In the genomic region with DNA sequence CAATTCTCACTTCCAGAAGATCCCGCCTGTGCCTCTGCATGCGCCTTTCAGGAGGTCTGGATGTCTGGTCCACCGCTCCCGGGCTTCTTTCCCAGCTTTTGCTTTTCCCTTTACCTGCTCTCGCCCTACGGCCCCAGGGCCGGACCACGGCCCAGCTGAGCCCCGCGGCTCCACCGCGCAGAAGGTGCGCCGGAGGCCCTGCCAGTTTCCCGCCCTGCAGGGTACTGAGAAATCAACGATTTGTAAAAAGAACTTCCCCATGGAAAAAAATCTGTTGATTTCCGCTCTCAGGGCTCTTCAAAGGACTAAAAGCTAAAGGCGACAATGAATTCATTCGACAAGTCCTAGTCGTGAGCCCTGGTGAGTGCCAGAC, we compare ENCODE assay signal across 8 cellular contexts. TPM values are rescaled to one million over a fixed set of nuclear protein-coding genes. Genes with fewer than 3 reads are reported as not detected.
DNase-seq lines count a peak whose midpoint lies in the region; TF ChIP-seq lines count a peak whose summit lies in the region.

No MANE protein-coding gene starts in this region.

- H3K79me2 ChIP-seq in mesendoderm (ENCODE audit: control insufficient read depth, insufficient read depth, low read length), result no peaks in the 10 kb centered on the region

- H3K4me2 ChIP-seq in mesendoderm (ENCODE audit: low read length), result peak overlapping the region; percentile 59

- no peak overlapping the region for H2AK5ac ChIP-seq in mesendoderm (ENCODE audit: low read length)

- H3K36me3 ChIP-seq in colonic mucosa (no peaks in the 10 kb centered on the region), mesendoderm (ENCODE audit: control insufficient read depth, insufficient read depth, low read length) (no peaks in the 10 kb centered on the region), vagina (no peaks in the 10 kb centered on the region)

- peak overlapping the region; percentile 93 for H3K4ac ChIP-seq in mesendoderm (ENCODE audit: low read depth, low read length)

- H3K4me3 ChIP-seq in colonic mucosa, result peak overlapping the region; percentile 44
- H3K4me3 ChIP-seq in mesendoderm (ENCODE audit: low read length), result peak overlapping the region; percentile 74
- peak overlapping the region; percentile 54 to 55 for H3K4me3 ChIP-seq in vagina

- no peaks in the 10 kb centered on the region for H3K9me3 ChIP-seq in colonic mucosa
- no peaks in the 10 kb centered on the region for H3K9me3 ChIP-seq in vagina

- no peak overlapping the region for H2BK15ac ChIP-seq in mesendoderm (replicated peaks; ENCODE audit: low read depth)

- no peak overlapping the region for H2BK120ac ChIP-seq in mesendoderm (ENCODE audit: low read depth, low read length)

- peak overlapping the region; percentile 5 for H2BK5ac ChIP-seq in mesendoderm (ENCODE audit: low read length)

- DNase-seq in stimulated activated CD4-positive, alpha-beta T cell treated with anti-CD3 and anti-CD28 coated beads, Interleukin-15, amount 100 ng/mL, for 24 hours, result peak; percentile 38
- no peak for DNase-seq in stimulated activated CD4-positive, alpha-beta T cell treated with anti-CD3 and anti-CD28 coated beads, Interleukin-1b, Interleukin-23, amount 100 ng/mL, for 48 hours
- DNase-seq in colonic mucosa (peak; percentile 43), mesendoderm (peak; percentile 51), vagina (ENCODE audit: extremely low spot score in 2 of 2) (no peak), NCI-H187 (lab: John Stamatoyannopoulos, UW) (no peak), AML-193 (lab: John Stamatoyannopoulos, UW) (no peak), SHP77 treated with DMSO at 0.1 percent for 48 hours (lab: John Stamatoyannopoulos, UW) (no peak)

- H3K27me3 ChIP-seq in colonic mucosa (no peaks in the 10 kb centered on the region), mesendoderm (ENCODE audit: insufficient read depth, low read length, poor library complexity) (no peaks in the 10 kb centered on the region), vagina (no peaks in the 10 kb centered on the region)

- H3K23ac ChIP-seq in mesendoderm (ENCODE audit: low read length), result no peak overlapping the region

- no CpG with 5 or more reads among the region's 20 CpGs for WGBS in mesendoderm (ENCODE audit: extremely low coverage, insufficient coverage, low lambda C conversion rate)

- peak overlapping the region; percentile 79 to 80 for H3K9ac ChIP-seq in colonic mucosa (ENCODE audit: low read depth in 2 of 2, low read length in 2 of 2)
- H3K9ac ChIP-seq in mesendoderm (ENCODE audit: low read length), result peak overlapping the region; percentile 79

- H3K4me1 ChIP-seq in colonic mucosa, result no peaks in the 10 kb centered on the region
- H3K4me1 ChIP-seq in mesendoderm (ENCODE audit: control insufficient read depth, low read depth, low read length), result no peaks in the 10 kb centered on the region
- H3K4me1 ChIP-seq in vagina, result peaks cover 6% of the 10 kb centered on the region

- peak overlapping the region; percentile 87 for H3K18ac ChIP-seq in mesendoderm (ENCODE audit: low read length)

- H4K5ac ChIP-seq in mesendoderm (ENCODE audit: low read length), result no peak overlapping the region

- H3K79me1 ChIP-seq in mesendoderm (ENCODE audit: low read length), result no peaks in the 10 kb centered on the region

- TF ChIP-seq POLR2A in vagina (IDR thresholded peaks at IDR 0.05), result no peak

- TF ChIP-seq CTCF in colonic mucosa (IDR thresholded peaks at IDR 0.05) (no peak), vagina (IDR thresholded peaks at IDR 0.05) (no peak)

- peak overlapping the region; percentile 83 for H3K56ac ChIP-seq in mesendoderm (ENCODE audit: low read length)

- intact Hi-C loops in colonic mucosa (cut with DNase I), result no loop called here
- intact Hi-C loops in vagina (cut with DNase I), result no loop called here

- peak overlapping the region; percentile 39 for H4K8ac ChIP-seq in mesendoderm (ENCODE audit: low read depth, low read length)

- peak overlapping the region; percentile 67 for H3K27ac ChIP-seq in colonic mucosa
- H3K27ac ChIP-seq in mesendoderm (ENCODE audit: low read depth, low read length), result peak overlapping the region; percentile 91
- peak overlapping the region; percentile 92 for H3K27ac ChIP-seq in vagina

RNA-seq across cellular contexts. Expression of gene RNU1-2, which starts 7.0 kb away (rescaled TPM):
- total RNA-seq in colonic mucosa (1,000 to 10,000 TPM; 1,159 to 2,517 TPM), vagina (19,908 TPM)
- not detected for polyA plus RNA-seq in mesendoderm (2013, experiment 1 of 2)
- polyA plus RNA-seq in mesendoderm (2013, experiment 2 of 2), result not detected

RNA-seq across cellular contexts. Expression of gene CROCC, which starts 32.9 kb away (rescaled TPM):
- total RNA-seq in colonic mucosa (10 to 100 TPM in 1 of 2 donors, 1 to 10 TPM in 1; 6.9 to 21.6 TPM), vagina (31.9 TPM)
- polyA plus RNA-seq in mesendoderm (2013, experiment 1 of 2), result 10.7 TPM
- polyA plus RNA-seq in mesendoderm (2013, experiment 2 of 2), result 10.0 TPM

Comparison
In these comparisons a context has a peak if more than half of its experiments do, and no peak if none do; other contexts are left out.
1. DNase-seq: peak in stimulated activated CD4-positive, alpha-beta T cell treated with anti-CD3 and anti-CD28 coated beads, Interleukin-15, amount 100 ng/mL, for 24 hours (single experiment), colonic mucosa (single experiment) and mesendoderm (single experiment); none in stimulated activated CD4-positive, alpha-beta T cell treated with anti-CD3 and anti-CD28 coated beads, Interleukin-1b, Interleukin-23, amount 100 ng/mL, for 48 hours (single experiment), vagina (0 of 2), NCI-H187 (0 of 2), AML-193 (0 of 2) and SHP77 treated with DMSO at 0.1 percent for 48 hours (single experiment).
2. Peak in every context shown above with its lines, with median percentiles within 50 percentile points of each other: H3K27ac ChIP-seq and H3K4me3 ChIP-seq.